ENCODE assay signal across 20 cellular contexts in the genomic region with DNA sequence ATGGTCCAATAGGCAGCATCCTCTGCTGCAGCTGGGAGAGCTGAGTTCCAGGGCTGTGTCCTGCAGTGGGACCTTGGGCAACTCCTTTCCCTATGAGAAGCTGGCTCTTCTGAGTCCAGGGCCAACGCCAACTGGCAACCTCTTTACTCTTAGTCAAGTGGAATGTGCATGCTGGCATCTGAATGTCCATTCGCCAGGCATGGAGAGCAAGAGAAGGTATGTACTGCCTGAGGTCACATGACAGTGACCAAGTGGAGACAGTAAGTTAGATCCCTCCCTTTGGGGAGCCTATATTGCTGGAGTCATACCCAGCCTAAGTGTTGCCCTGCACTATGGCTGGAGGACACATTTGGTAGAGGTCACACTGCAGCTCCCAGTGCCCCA. TPM values are rescaled to one million over a fixed set of nuclear protein-coding genes. Genes with fewer than 3 reads are reported as not detected.
DNase-seq lines count a peak whose midpoint lies in the region; ATAC-seq and TF ChIP-seq lines count a peak whose summit lies in the region.
"Had no signal": no experiment of that assay in that cellular context is flagged by ENCODE, and none has a peak within 500 bp of the region (broad histone marks: within the 10 kb centered on the region; RNA-seq: fewer than 3 reads in every experiment).

No MANE protein-coding gene starts in this region.

- H2AFZ ChIP-seq in neural progenitor cell (replicated peaks), result no peak overlapping the region

- H3K36me3 ChIP-seq in neural progenitor cell, result no peaks in the 10 kb centered on the region
- H3K36me3 ChIP-seq: ovary had no signal

- peaks cover 71% of the 10 kb centered on the region for H3K4me1 Mint-ChIP-seq in activated CD4-positive, alpha-beta T cell treated with anti-CD3 and anti-CD28 coated beads, Interleukin-2, amount 10 ng/mL, durations not matched to agents 24 days and 14 days
- H3K4me1 Mint-ChIP-seq in activated CD4-positive, alpha-beta memory T cell treated with anti-CD3 and anti-CD28 coated beads for 36 hours (ENCODE audit: low read depth), result peaks cover 63% of the 10 kb centered on the region
- peaks cover 80% of the 10 kb centered on the region for H3K4me1 Mint-ChIP-seq in stimulated activated effector memory CD8-positive, alpha-beta T cell treated with anti-CD3 and anti-CD28 coated beads, Interleukin-12 subunit alpha, Interleukin-12 subunit beta, amount 100 ng/mL, for 72 hours
- H3K4me1 Mint-ChIP-seq in neural progenitor cell, result no peaks in the 10 kb centered on the region
- H3K4me1 Mint-ChIP-seq: activated B cell treated with CpG ODN at 0.5 μM for 24 hours had no signal

- no peak overlapping the region for H3K4me3 Mint-ChIP-seq in activated CD4-positive, alpha-beta T cell treated with anti-CD3 and anti-CD28 coated beads, Interleukin-2, amount 10 ng/mL, durations not matched to agents 24 days and 14 days
- no peak overlapping the region for H3K4me3 Mint-ChIP-seq in activated CD4-positive, alpha-beta memory T cell treated with anti-CD3 and anti-CD28 coated beads for 36 hours
- H3K4me3 Mint-ChIP-seq in stimulated activated effector memory CD8-positive, alpha-beta T cell treated with anti-CD3 and anti-CD28 coated beads, Interleukin-12 subunit alpha, Interleukin-12 subunit beta, amount 100 ng/mL, for 72 hours, result no peak overlapping the region
- no peak overlapping the region for H3K4me3 Mint-ChIP-seq in neural progenitor cell
- H3K4me3 Mint-ChIP-seq: activated B cell treated with CpG ODN at 0.5 μM for 24 hours had no signal

- intact Hi-C loops in activated CD4-positive, alpha-beta T cell treated with anti-CD3 and anti-CD28 coated beads, Interleukin-2, amount 10 ng/mL, durations not matched to agents 24 days and 14 days (cut with micrococcal nuclease), result no loop called here
- intact Hi-C loops in activated CD4-positive, alpha-beta memory T cell treated with anti-CD3 and anti-CD28 coated beads for 36 hours (cut with micrococcal nuclease), result no loop called here
- intact Hi-C loops in left ventricle myocardium superior (cut with micrococcal nuclease), result no loop called here

- no peak overlapping the region for H3K4me2 ChIP-seq in neural progenitor cell
- H3K4me2 ChIP-seq: BLaER1 had no signal

- H3K9me3 ChIP-seq in neural progenitor cell (ENCODE audit: low read depth), result no peaks in the 10 kb centered on the region
- H3K9me3 ChIP-seq: BLaER1, ovary had no signal

- no peaks in the 10 kb centered on the region for H4K20me1 ChIP-seq in neural progenitor cell (ENCODE audit: low read depth)
- H4K20me1 ChIP-seq: BLaER1 had no signal

- peaks cover 72% of the 10 kb centered on the region for H3K36me3 Mint-ChIP-seq in activated CD4-positive, alpha-beta T cell treated with anti-CD3 and anti-CD28 coated beads, Interleukin-2, amount 10 ng/mL, durations not matched to agents 24 days and 14 days (ENCODE audit: low read depth)
- peaks cover 69% of the 10 kb centered on the region for H3K36me3 Mint-ChIP-seq in activated CD4-positive, alpha-beta memory T cell treated with anti-CD3 and anti-CD28 coated beads for 36 hours
- H3K36me3 Mint-ChIP-seq in stimulated activated effector memory CD8-positive, alpha-beta T cell treated with anti-CD3 and anti-CD28 coated beads, Interleukin-12 subunit alpha, Interleukin-12 subunit beta, amount 100 ng/mL, for 72 hours, result peaks cover 70% of the 10 kb centered on the region
- H3K36me3 Mint-ChIP-seq in neural progenitor cell, result peaks cover 3% of the 10 kb centered on the region

- CTCF ChIA-PET in activated CD4-positive, alpha-beta memory T cell treated with anti-CD3 and anti-CD28 coated beads for 36 hours (lab: Charles Lee), result interaction anchor here (1.0 to 2.4 kb wide), 4 partner anchors 9 to 33 kb away, joined by 6 to 16 read pairs (median 10); partner anchors contain the start of gene HEMK1

- DNase-seq in activated CD4-positive, alpha-beta T cell treated with anti-CD3 and anti-CD28 coated beads, Interleukin-2, amount 10 ng/mL, durations not matched to agents 24 days and 14 days, result no peak
- DNase-seq in activated CD4-positive, alpha-beta T cell treated with anti-CD3 and anti-CD28 coated beads, Interleukin-2, amount 50 U/mL, for 48 hours, result no peak
- DNase-seq in activated CD4-positive, alpha-beta memory T cell treated with anti-CD3 and anti-CD28 coated beads for 36 hours, result no peak
- peak; percentile 64 for DNase-seq in left ventricle myocardium superior
- no peak for DNase-seq in stimulated activated effector memory CD8-positive, alpha-beta T cell treated with anti-CD3 and anti-CD28 coated beads, Interleukin-12 subunit alpha, Interleukin-12 subunit beta, amount 100 ng/mL, for 72 hours (ENCODE audit: low spot score in 2 of 2)
- no peak for DNase-seq in GF-D8 (lab: John Stamatoyannopoulos, UW)
- no peak for DNase-seq in neural progenitor cell (ENCODE audit: low spot score)
- DNase-seq: activated B cell treated with CpG ODN at 0.5 μM for 24 hours; activated CD8-positive, alpha-beta memory T cell treated with anti-CD3 and anti-CD28 coated beads, Interleukin-2, amount 50 U/mL, for 48 hours; activated effector memory CD4-positive, alpha-beta T cell treated with anti-CD3 and anti-CD28 coated beads, Interleukin-2, amount 50 U/mL, for 16 hours; aorta; effector CD8-positive, alpha-beta T cell; glutamatergic neuron; mammary epithelial cell; MM.1S; NCI-H146; NCI-H774; ovary had no signal

- H3K27me3 Mint-ChIP-seq in activated CD4-positive, alpha-beta T cell treated with anti-CD3 and anti-CD28 coated beads, Interleukin-2, amount 10 ng/mL, durations not matched to agents 24 days and 14 days, result no peaks in the 10 kb centered on the region
- H3K27me3 Mint-ChIP-seq in activated CD4-positive, alpha-beta memory T cell treated with anti-CD3 and anti-CD28 coated beads for 36 hours, result no peaks in the 10 kb centered on the region
- no peaks in the 10 kb centered on the region for H3K27me3 Mint-ChIP-seq in neural progenitor cell (ENCODE audit: insufficient read depth, low read depth)
- H3K27me3 Mint-ChIP-seq: activated B cell treated with CpG ODN at 0.5 μM for 24 hours had no signal

- POLR2A ChIA-PET in activated CD4-positive, alpha-beta memory T cell treated with anti-CD3 and anti-CD28 coated beads for 36 hours (lab: Charles Lee), result interaction anchor here (0.6 to 1.5 kb wide), 3 partner anchors 11 to 33 kb away, joined by 3 to 5 read pairs (median 4); no protein-coding TSS in a partner anchor

- H3K79me2 ChIP-seq in neural progenitor cell (ENCODE audit: low read depth), result no peaks in the 10 kb centered on the region

- H3K4me1 ChIP-seq in neural progenitor cell, result no peaks in the 10 kb centered on the region
- H3K4me1 ChIP-seq: BLaER1 had no signal

- peak overlapping the region; percentile 80 for H3K27ac Mint-ChIP-seq in activated CD4-positive, alpha-beta T cell treated with anti-CD3 and anti-CD28 coated beads, Interleukin-2, amount 10 ng/mL, durations not matched to agents 24 days and 14 days
- peak overlapping the region; percentile 56 for H3K27ac Mint-ChIP-seq in activated CD4-positive, alpha-beta memory T cell treated with anti-CD3 and anti-CD28 coated beads for 36 hours
- peak overlapping the region; percentile 75 for H3K27ac Mint-ChIP-seq in stimulated activated effector memory CD8-positive, alpha-beta T cell treated with anti-CD3 and anti-CD28 coated beads, Interleukin-12 subunit alpha, Interleukin-12 subunit beta, amount 100 ng/mL, for 72 hours
- no peak overlapping the region for H3K27ac Mint-ChIP-seq in neural progenitor cell
- H3K27ac Mint-ChIP-seq: activated B cell treated with CpG ODN at 0.5 μM for 24 hours had no signal

- H3K9ac ChIP-seq in neural progenitor cell, result no peak overlapping the region
- H3K9ac ChIP-seq: BLaER1 had no signal

- no peaks in the 10 kb centered on the region for H3F3A ChIP-seq in neural progenitor cell (ENCODE audit: low read depth)

- TF ChIP-seq CTCF in neural progenitor cell (IDR thresholded peaks at IDR 0.05), result no peak

- H3K27ac ChIP-seq in neural progenitor cell, result no peak overlapping the region
- H3K27ac ChIP-seq: BLaER1, ovary had no signal

- peak; percentile 38 for ATAC-seq in left ventricle myocardium superior
- ATAC-seq in stimulated activated effector memory CD8-positive, alpha-beta T cell treated with anti-CD3 and anti-CD28 coated beads, Interleukin-12 subunit alpha, Interleukin-12 subunit beta, amount 100 ng/mL, for 72 hours, result no peak
- ATAC-seq in GM18517 (IDR thresholded peaks at IDR 0.05; ENCODE audit: unreplicated experiment), result no peak

- no peak overlapping the region for H3K4me3 ChIP-seq in neural progenitor cell
- H3K4me3 ChIP-seq: BLaER1, ovary had no signal

- no peaks in the 10 kb centered on the region for H3K9me3 Mint-ChIP-seq in activated CD4-positive, alpha-beta T cell treated with anti-CD3 and anti-CD28 coated beads, Interleukin-2, amount 10 ng/mL, durations not matched to agents 24 days and 14 days
- H3K9me3 Mint-ChIP-seq in activated CD4-positive, alpha-beta memory T cell treated with anti-CD3 and anti-CD28 coated beads for 36 hours, result no peaks in the 10 kb centered on the region
- H3K9me3 Mint-ChIP-seq in stimulated activated effector memory CD8-positive, alpha-beta T cell treated with anti-CD3 and anti-CD28 coated beads, Interleukin-12 subunit alpha, Interleukin-12 subunit beta, amount 100 ng/mL, for 72 hours, result no peaks in the 10 kb centered on the region
- H3K9me3 Mint-ChIP-seq in neural progenitor cell, result no peaks in the 10 kb centered on the region
- H3K9me3 Mint-ChIP-seq: activated B cell treated with CpG ODN at 0.5 μM for 24 hours had no signal

- no peaks in the 10 kb centered on the region for H3K27me3 ChIP-seq in neural progenitor cell
- H3K27me3 ChIP-seq: BLaER1, ovary had no signal

RNA-seq across cellular contexts. Expression of gene HEMK1, which starts 12.1 kb away (rescaled TPM):
- 62.9 and 66.0 TPM in 2 replicates for total RNA-seq in activated CD4-positive, alpha-beta T cell treated with anti-CD3 and anti-CD28 coated beads, Interleukin-2, amount 10 ng/mL, durations not matched to agents 24 days and 14 days
- total RNA-seq in activated CD4-positive, alpha-beta memory T cell treated with anti-CD3 and anti-CD28 coated beads for 36 hours, result 10 to 100 TPM; 78.7 to 82.6 TPM
- total RNA-seq in left ventricle myocardium superior (15.3 TPM), neural progenitor cell (ENCODE audit: low replicate concordance) (9.3 and 20.8 TPM in 2 replicates)

RNA-seq across cellular contexts. Expression of gene C3orf18, which starts 13.9 kb away (rescaled TPM):
- 32.6 and 35.4 TPM in 2 replicates for total RNA-seq in activated CD4-positive, alpha-beta T cell treated with anti-CD3 and anti-CD28 coated beads, Interleukin-2, amount 10 ng/mL, durations not matched to agents 24 days and 14 days
- 10 to 100 TPM; 16.7 to 17.0 TPM for total RNA-seq in activated CD4-positive, alpha-beta memory T cell treated with anti-CD3 and anti-CD28 coated beads for 36 hours
- total RNA-seq in left ventricle myocardium superior (51.0 TPM), neural progenitor cell (ENCODE audit: low replicate concordance) (8.5 and 15.6 TPM in 2 replicates)

RNA-seq across cellular contexts. Expression of gene CISH, which starts 30.1 kb away (rescaled TPM):
- 359 and 361 TPM in 2 replicates for total RNA-seq in activated CD4-positive, alpha-beta T cell treated with anti-CD3 and anti-CD28 coated beads, Interleukin-2, amount 10 ng/mL, durations not matched to agents 24 days and 14 days
- total RNA-seq in activated CD4-positive, alpha-beta memory T cell treated with anti-CD3 and anti-CD28 coated beads for 36 hours, result 100 to 1,000 TPM; 319 TPM
- total RNA-seq in left ventricle myocardium superior (10.2 TPM), neural progenitor cell (ENCODE audit: low replicate concordance) (0.32 and 0.90 TPM in 2 replicates)

RNA-seq across cellular contexts. Expression of gene MAPKAPK3, which starts 35.5 kb away (rescaled TPM):
- total RNA-seq in activated CD4-positive, alpha-beta T cell treated with anti-CD3 and anti-CD28 coated beads, Interleukin-2, amount 10 ng/mL, durations not matched to agents 24 days and 14 days, result 199 and 207 TPM in 2 replicates
- total RNA-seq in activated CD4-positive, alpha-beta memory T cell treated with anti-CD3 and anti-CD28 coated beads for 36 hours, result 100 to 1,000 TPM; 186 to 187 TPM
- total RNA-seq in left ventricle myocardium superior, result 473 TPM
- total RNA-seq in neural progenitor cell (ENCODE audit: low replicate concordance), result 47.7 and 77.5 TPM in 2 replicates

Comparison
In these comparisons a context has a peak if more than half of its experiments do, and no peak if none do; other contexts are left out.
1. RNA of gene CISH, which starts 30.1 kb away (total RNA-seq): 359 to 361 TPM in activated CD4-positive, alpha-beta T cell treated with anti-CD3 and anti-CD28 coated beads, Interleukin-2, amount 10 ng/mL, durations not matched to agents 24 days and 14 days and 319 TPM in activated CD4-positive, alpha-beta memory T cell treated with anti-CD3 and anti-CD28 coated beads for 36 hours; 10.2 TPM in left ventricle myocardium superior (single experiment) and 0.32 to 0.90 TPM in neural progenitor cell; every median in the first group is over 10 times any median in the second.